ENCODE assay signal across 8 cellular contexts in the genomic region with DNA sequence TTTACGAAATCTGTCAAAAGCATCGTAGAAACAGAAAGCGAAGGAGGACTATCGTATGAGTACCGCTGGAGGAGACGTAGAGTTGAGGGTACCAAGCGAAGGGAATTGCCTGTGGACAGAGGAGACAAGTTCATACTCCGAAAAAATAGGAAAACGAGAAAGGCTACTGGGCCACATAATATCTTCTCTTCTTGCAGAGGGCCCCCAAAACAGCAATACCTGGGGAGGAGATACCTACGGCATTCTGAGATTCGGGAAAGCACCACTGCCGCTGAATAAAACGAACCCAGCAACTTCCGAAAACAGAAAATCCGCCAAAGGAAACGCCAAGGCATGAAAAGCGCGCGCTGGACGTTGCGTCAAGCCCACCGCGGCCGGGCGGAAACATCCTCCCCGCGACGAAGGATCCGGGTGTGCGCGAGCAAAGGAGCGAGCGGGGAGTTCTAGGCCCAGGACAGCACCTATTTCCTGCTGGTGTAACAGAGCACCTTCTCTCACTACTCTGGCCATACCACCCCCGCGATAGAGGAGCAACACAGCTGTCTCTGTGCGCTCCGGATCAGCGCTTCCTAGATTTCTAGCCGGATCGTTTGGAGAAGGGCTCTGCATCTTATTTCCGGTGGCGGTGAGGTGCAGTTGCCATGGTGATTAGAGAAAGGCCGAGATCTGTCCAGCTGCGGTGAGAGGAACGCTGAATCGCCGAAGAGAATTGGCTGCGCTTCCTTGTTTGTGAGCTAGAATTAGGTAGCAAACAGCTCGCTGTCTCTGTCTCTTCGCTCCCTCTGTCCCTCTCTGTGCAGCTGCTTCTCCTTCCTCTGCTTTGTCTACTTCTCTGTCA. TPM values are rescaled to one million over a fixed set of nuclear protein-coding genes. Genes with fewer than 3 reads are reported as not detected.
DNase-seq lines count a peak whose midpoint lies in the region; ATAC-seq and TF ChIP-seq lines count a peak whose summit lies in the region.

Gene EFCAB7 (plus strand): TSS at position 635 of the 838 bp plus-strand sequence. CDS start 2,048 bp downstream, outside the sequence.
Gene ITGB3BP (minus strand): TSS at position 335 of the 838 bp plus-strand sequence. CDS start 92 bp downstream, at position 243.

- H3K27me3 Mint-ChIP-seq in activated T-helper 17 cell treated with anti-CD3 and anti-CD28 coated beads, Interleukin-2, amount 50 U/mL, for 72 hours: no peaks in the 10 kb centered on the region
- H3K27me3 Mint-ChIP-seq in naive thymus-derived CD4-positive, alpha-beta T cell: peaks cover 0 to 2% (median 0%) of the 10 kb centered on the region in 5 donors
- H3K27me3 Mint-ChIP-seq in stimulated activated memory B cell treated with anti-CD40 and anti-IgM and Interleukin-4, amounts not matched to agents 10 μg/mL and 1 μg/mL and 100 μg/mL, for 72 hours: no peaks in the 10 kb centered on the region

- ATAC-seq in DND-41 (ENCODE audit: insufficient read depth, low read depth): peak; percentile 90
- peak; percentile 87 for ATAC-seq in GM21825 (IDR thresholded peaks at IDR 0.05; ENCODE audit: unreplicated experiment)
- peak; percentile 86 for ATAC-seq in activated T-helper 17 cell treated with anti-CD3 and anti-CD28 coated beads, Interleukin-2, amount 50 U/mL, for 72 hours (replicated peaks)
- peak; percentile 92 for ATAC-seq in naive thymus-derived CD4-positive, alpha-beta T cell
- peak; percentile 96 for ATAC-seq in stimulated activated memory B cell treated with anti-CD40 and anti-IgM and Interleukin-4, amounts not matched to agents 10 μg/mL and 1 μg/mL and 100 μg/mL, for 72 hours

- H3K27me3 ChIP-seq in DND-41 (ENCODE audit: insufficient read depth, low read length, poor library complexity): no peaks in the 10 kb centered on the region
- H3K27me3 ChIP-seq in naive thymus-derived CD4-positive, alpha-beta T cell (ENCODE audit: control insufficient read depth in 2 of 2, insufficient read depth in 2 of 2, low read length in 2 of 2): no peaks in the 10 kb centered on the region

- H3K27ac Mint-ChIP-seq in activated T-helper 17 cell treated with anti-CD3 and anti-CD28 coated beads, Interleukin-2, amount 50 U/mL, for 72 hours: peak within 1 kb of the TSS; percentile 95
- H3K27ac Mint-ChIP-seq in naive thymus-derived CD4-positive, alpha-beta T cell: peak within 1 kb of the TSS; percentile 93 to 99 (median 97)
- H3K27ac Mint-ChIP-seq in stimulated activated memory B cell treated with anti-CD40 and anti-IgM and Interleukin-4, amounts not matched to agents 10 μg/mL and 1 μg/mL and 100 μg/mL, for 72 hours: peak within 1 kb of the TSS; percentile 99

- H3K4me3 ChIP-seq in DND-41 (ENCODE audit: low read depth in 1 of 2, low read length in 2 of 2): peak within 1 kb of the TSS; percentile 68 to 71
- H3K4me3 ChIP-seq in fibroblast of mammary gland (ENCODE audit: control insufficient read depth, low read depth, low read length): peak within 1 kb of the TSS; percentile 97
- peak within 1 kb of the TSS; percentile 83 for H3K4me3 ChIP-seq in naive thymus-derived CD4-positive, alpha-beta T cell (ENCODE audit: low read length)

- no peak for TF ChIP-seq CTCF in DND-41 (IDR thresholded peaks at IDR 0.05; ENCODE audit: borderline replicate concordance, extremely low read depth, low read length, poor library complexity, severe bottlenecking)
- no peak for TF ChIP-seq CTCF in fibroblast of mammary gland (conservative IDR thresholded peaks at IDR 0.05; ENCODE audit: control insufficient read depth, insufficient read depth, low read depth, low read length)

- H3K4me1 Mint-ChIP-seq in activated T-helper 17 cell treated with anti-CD3 and anti-CD28 coated beads, Interleukin-2, amount 50 U/mL, for 72 hours: peaks cover 11% of the 10 kb centered on the region
- H3K4me1 Mint-ChIP-seq in naive thymus-derived CD4-positive, alpha-beta T cell: peaks cover 12 to 47% (median 36%) of the 10 kb centered on the region in 7 donors
- peaks cover 37% of the 10 kb centered on the region for H3K4me1 Mint-ChIP-seq in stimulated activated memory B cell treated with anti-CD40 and anti-IgM and Interleukin-4, amounts not matched to agents 10 μg/mL and 1 μg/mL and 100 μg/mL, for 72 hours

- peak; percentile 84 for DNase-seq in DND-41
- peak; percentile 95 for DNase-seq in RKO (ENCODE audit: low spot score)
- peak; percentile 96 for DNase-seq in fibroblast of mammary gland (ENCODE audit: low read depth)
- peak; percentile 73 to 86 (median 82) for DNase-seq in naive thymus-derived CD4-positive, alpha-beta T cell

- H4K20me1 ChIP-seq in DND-41 (ENCODE audit: insufficient read depth, low read length): no peaks in the 10 kb centered on the region

- H3K4me3 Mint-ChIP-seq in activated T-helper 17 cell treated with anti-CD3 and anti-CD28 coated beads, Interleukin-2, amount 50 U/mL, for 72 hours: peak within 1 kb of the TSS; percentile 95
- H3K4me3 Mint-ChIP-seq in naive thymus-derived CD4-positive, alpha-beta T cell: peak within 1 kb of the TSS; percentile 82 to 100 (median 98)
- H3K4me3 Mint-ChIP-seq in stimulated activated memory B cell treated with anti-CD40 and anti-IgM and Interleukin-4, amounts not matched to agents 10 μg/mL and 1 μg/mL and 100 μg/mL, for 72 hours: peak within 1 kb of the TSS; percentile 91

- H3K36me3 ChIP-seq in DND-41 (ENCODE audit: insufficient read depth, low read length) (peaks cover 8% of the 10 kb centered on the region; the same call in 1 of the 2 replicates), KOPT-K1 (ENCODE audit: insufficient read depth, low read length) (peaks cover 17% of the 10 kb centered on the region; the same call in 1 of the 2 replicates)
- no peaks in the 10 kb centered on the region for H3K36me3 ChIP-seq in naive thymus-derived CD4-positive, alpha-beta T cell (ENCODE audit: control insufficient read depth in 2 of 3, insufficient read depth in 3 of 3, low read length in 3 of 3)

- H3K9ac ChIP-seq in DND-41 (ENCODE audit: low read depth, low read length): peak within 1 kb of the TSS; percentile 71

- peaks cover 22% of the 10 kb centered on the region for H3K36me3 Mint-ChIP-seq in activated T-helper 17 cell treated with anti-CD3 and anti-CD28 coated beads, Interleukin-2, amount 50 U/mL, for 72 hours (ENCODE audit: low read depth)
- H3K36me3 Mint-ChIP-seq in naive thymus-derived CD4-positive, alpha-beta T cell: peaks cover 0 to 4% (median 0%) of the 10 kb centered on the region in 5 donors
- peaks cover 10% of the 10 kb centered on the region for H3K36me3 Mint-ChIP-seq in stimulated activated memory B cell treated with anti-CD40 and anti-IgM and Interleukin-4, amounts not matched to agents 10 μg/mL and 1 μg/mL and 100 μg/mL, for 72 hours

- H3K27ac ChIP-seq in DND-41 (ENCODE audit: low read length) (peak within 1 kb of the TSS; percentile 96), KOPT-K1 (ENCODE audit: low read depth, low read length, poor library complexity, severe bottlenecking) (peak within 1 kb of the TSS; percentile 77)
- H3K27ac ChIP-seq in naive thymus-derived CD4-positive, alpha-beta T cell (ENCODE audit: low read depth, low read length): peak within 1 kb of the TSS; percentile 78

- peaks cover 59% of the 10 kb centered on the region for H3K79me2 ChIP-seq in DND-41 (ENCODE audit: insufficient read depth, low read length)

- H3K9me3 ChIP-seq in DND-41 (ENCODE audit: insufficient read depth, low read length, severe bottlenecking) (no peaks in the 10 kb centered on the region), KOPT-K1 (ENCODE audit: insufficient read depth, low read length, poor library complexity, severe bottlenecking) (no peaks in the 10 kb centered on the region)
- H3K9me3 ChIP-seq in naive thymus-derived CD4-positive, alpha-beta T cell (ENCODE audit: control insufficient read depth in 2 of 3, low read length in 3 of 3): no peaks in the 10 kb centered on the region

- H3K4me2 ChIP-seq in DND-41 (ENCODE audit: insufficient read depth, low read length): peak within 1 kb of the TSS; percentile 76

- peak within 1 kb of the TSS; percentile 85 for H2AFZ ChIP-seq in DND-41 (ENCODE audit: low read depth, low read length)

- no peaks in the 10 kb centered on the region for H3K9me3 Mint-ChIP-seq in activated T-helper 17 cell treated with anti-CD3 and anti-CD28 coated beads, Interleukin-2, amount 50 U/mL, for 72 hours
- H3K9me3 Mint-ChIP-seq in naive thymus-derived CD4-positive, alpha-beta T cell: no peaks in the 10 kb centered on the region
- H3K9me3 Mint-ChIP-seq in stimulated activated memory B cell treated with anti-CD40 and anti-IgM and Interleukin-4, amounts not matched to agents 10 μg/mL and 1 μg/mL and 100 μg/mL, for 72 hours: no peaks in the 10 kb centered on the region

- peaks cover 37% of the 10 kb centered on the region for H3K4me1 ChIP-seq in DND-41 (ENCODE audit: insufficient read depth, low read length)
- H3K4me1 ChIP-seq in naive thymus-derived CD4-positive, alpha-beta T cell (ENCODE audit: control insufficient read depth in 2 of 2, insufficient read depth in 2 of 2, low read length in 2 of 2): peaks cover 7 to 13% of the 10 kb centered on the region in 2 donors

- CTCF ChIA-PET in naive thymus-derived CD4-positive, alpha-beta T cell (lab: Charles Lee): interaction anchor here (0.6 kb wide), 1 partner anchor 941 kb away, joined by 3 read pairs; no protein-coding TSS in a partner anchor

- POLR2A ChIA-PET in naive thymus-derived CD4-positive, alpha-beta T cell (lab: Charles Lee): interaction anchor here (0.7 to 1.9 kb wide), 2 partner anchors 16 to 1088 kb away, joined by 3 to 4 read pairs; no protein-coding TSS in a partner anchor

- intact Hi-C loops in naive thymus-derived CD4-positive, alpha-beta T cell (cut with micrococcal nuclease): loop anchor here (1.0 to 10.0 kb wide), 13 partner anchors 70 to 1899 kb away; partner anchors contain the start of genes ALG6 (in 2 of the 2), PGM1 (in 2 of the 2), ATG4C (in 1 of the 2) and FOXD3 (in 1 of the 2)

RNA-seq across cellular contexts. Expression of gene EFCAB7, which starts in this region (rescaled TPM):
- 10 to 100 TPM in 1 of 2 donors, 1 to 10 TPM in 1; 9.7 to 10.5 TPM for total RNA-seq in activated T-helper 17 cell treated with anti-CD3 and anti-CD28 coated beads, Interleukin-2, amount 50 U/mL, for 72 hours
- total RNA-seq in naive thymus-derived CD4-positive, alpha-beta T cell: 10 to 100 TPM in 1 of 5 experiments, 1 to 10 TPM in 4; 4.1 to 13.5 (median 9.2) TPM
- polyA plus RNA-seq in naive thymus-derived CD4-positive, alpha-beta T cell: 1 to 10 TPM; 3.7 to 5.2 TPM

RNA-seq across cellular contexts. Expression of gene ITGB3BP, which starts in this region (rescaled TPM):
- total RNA-seq in activated T-helper 17 cell treated with anti-CD3 and anti-CD28 coated beads, Interleukin-2, amount 50 U/mL, for 72 hours: 10 to 100 TPM; 46.4 to 55.2 TPM
- total RNA-seq in naive thymus-derived CD4-positive, alpha-beta T cell: 10 to 100 TPM; 16.5 to 52.6 (median 32.9) TPM
- 10 to 100 TPM; 19.6 to 24.6 TPM for polyA plus RNA-seq in naive thymus-derived CD4-positive, alpha-beta T cell

Comparison
In these comparisons a context has a peak if more than half of its experiments do, and no peak if none do; other contexts are left out.
1. Peak in every context shown above with its lines: DNase-seq, ATAC-seq, H3K4me3 ChIP-seq and H3K27ac ChIP-seq.